Comparison of ENCODE assay signal across 19 cellular contexts in genomic region chr9:81394816-81395215, GRCh38.
DNase-seq lines count a peak whose midpoint lies in the region; ATAC-seq and TF ChIP-seq lines count a peak whose summit lies in the region.
"Had no signal": no experiment of that assay in that cellular context is flagged by ENCODE, and none has a peak within 500 bp of the region (broad histone marks: within the 10 kb centered on the region; RNA-seq: fewer than 3 reads in every experiment).

No MANE protein-coding gene starts in this region.

- no peak overlapping the region for H3K9ac ChIP-seq in SK-N-MC (ENCODE audit: insufficient read length)

- H3K9me3 Mint-ChIP-seq in osteocyte (ENCODE audit: unreplicated experiment): peaks cover 4% of the 10 kb centered on the region
- H3K9me3 Mint-ChIP-seq: natural killer cell had no signal

- H3K4me3 Mint-ChIP-seq in osteocyte (ENCODE audit: unreplicated experiment): no peak overlapping the region
- H3K4me3 Mint-ChIP-seq: activated naive CD4-positive, alpha-beta T cell treated with anti-CD3 and anti-CD28 coated beads, Interleukin-2, amount 50 U/mL, for 24 hours; CD4-positive, alpha-beta memory T cell; natural killer cell had no signal

- H3K27me3 Mint-ChIP-seq in osteocyte (ENCODE audit: unreplicated experiment): no peaks in the 10 kb centered on the region
- H3K27me3 Mint-ChIP-seq: CD4-positive, alpha-beta memory T cell had no signal

- peaks cover 33% of the 10 kb centered on the region for H3K4me1 Mint-ChIP-seq in osteocyte (ENCODE audit: unreplicated experiment)
- H3K4me1 Mint-ChIP-seq: activated naive CD4-positive, alpha-beta T cell treated with anti-CD3 and anti-CD28 coated beads, Interleukin-2, amount 50 U/mL, for 24 hours; CD4-positive, alpha-beta memory T cell; natural killer cell had no signal

- no peak for TF ChIP-seq EP300 in suprapubic skin (IDR thresholded peaks at IDR 0.05)

- H3K27me3 ChIP-seq in heart right ventricle (no peaks in the 10 kb centered on the region), right lobe of liver (no peaks in the 10 kb centered on the region), suprapubic skin (no peaks in the 10 kb centered on the region)

- 45 to 61% methylated on average over 1 of the region's 1 CpG for WGBS in heart right ventricle, 2 donors
- 14% methylated on average over 1 of the region's 1 CpG for WGBS in right lobe of liver (ENCODE audit: insufficient coverage, low coverage, low lambda C conversion rate, missing lambda C conversion rate)
- WGBS in suprapubic skin: 46% methylated on average over 1 of the region's 1 CpG

- intact Hi-C loops in heart right ventricle (cut with DNase I): no loop called here
- intact Hi-C loops in left cardiac atrium (cut with DNase I): no loop called here
- intact Hi-C loops in right lobe of liver (cut with DNase I): no loop called here

- H3K4me3 ChIP-seq in heart right ventricle (no peak overlapping the region), SK-N-MC (peak overlapping the region; percentile 31), right lobe of liver (no peak overlapping the region), suprapubic skin (no peak overlapping the region)
- H3K4me3 ChIP-seq: A549, HAP-1 had no signal

- TF ChIP-seq POLR2A in right lobe of liver (IDR thresholded peaks at IDR 0.05): no peak
- no peak for TF ChIP-seq POLR2A in suprapubic skin (IDR thresholded peaks at IDR 0.05)

- no peaks in the 10 kb centered on the region for H3K9me3 ChIP-seq in heart right ventricle
- no peaks in the 10 kb centered on the region for H3K9me3 ChIP-seq in SK-N-MC (ENCODE audit: low read depth, low read length)
- no peaks in the 10 kb centered on the region for H3K9me3 ChIP-seq in right lobe of liver
- H3K9me3 ChIP-seq in suprapubic skin: no peaks in the 10 kb centered on the region
- H3K9me3 ChIP-seq: A549, HAP-1 had no signal

- DNase-seq in heart right ventricle (no peak), left cardiac atrium (no peak), SK-N-MC (ENCODE audit: low read depth, low spot score) (peak; percentile 48), right lobe of liver (no peak), suprapubic skin (ENCODE audit: low spot score in 2 of 2) (no peak), NCI-H2029 (lab: John Stamatoyannopoulos, UW) (no peak), substantia nigra (lab: John Stamatoyannopoulos, UW) (no peak), osteocyte (ENCODE audit: extremely low spot score, unreplicated experiment) (no peak)
- DNase-seq: activated CD4-positive, alpha-beta T cell treated with anti-CD3 and anti-CD28 coated beads for 1 hour; CD4-positive, alpha-beta memory T cell; DMS79 treated with DMSO at 0.1 percent for 48 hours; kidney; natural killer cell; NCI-H2107; NCI-H526 treated with DMSO at 0.1 percent for 48 hours; OCI-M1 had no signal

- no peaks in the 10 kb centered on the region for H3K36me3 ChIP-seq in heart right ventricle
- H3K36me3 ChIP-seq in SK-N-MC (ENCODE audit: insufficient read depth, low read length): no peaks in the 10 kb centered on the region
- no peaks in the 10 kb centered on the region for H3K36me3 ChIP-seq in right lobe of liver
- no peaks in the 10 kb centered on the region for H3K36me3 ChIP-seq in suprapubic skin
- H3K36me3 ChIP-seq: HAP-1 had no signal

- H3K4me1 ChIP-seq in heart right ventricle (peaks cover 0 to 42% (median 22%) of the 10 kb centered on the region in 9 donors), right lobe of liver (peaks cover 0 to 22% (median 10%) of the 10 kb centered on the region in 4 donors), suprapubic skin (peaks cover 52% of the 10 kb centered on the region)
- H3K4me1 ChIP-seq: HAP-1 had no signal

- TF ChIP-seq CTCF in heart right ventricle (IDR thresholded peaks at IDR 0.05) (no peak), right lobe of liver (IDR thresholded peaks at IDR 0.05) (no peak), suprapubic skin (IDR thresholded peaks at IDR 0.05) (no peak), osteocyte (IDR thresholded peaks at IDR 0.05) (no peak)

- H3K36me3 Mint-ChIP-seq in osteocyte (ENCODE audit: unreplicated experiment): no peaks in the 10 kb centered on the region
- H3K36me3 Mint-ChIP-seq: activated naive CD4-positive, alpha-beta T cell treated with anti-CD3 and anti-CD28 coated beads, Interleukin-2, amount 50 U/mL, for 24 hours; CD4-positive, alpha-beta memory T cell; natural killer cell had no signal

- no peak overlapping the region for H3K27ac Mint-ChIP-seq in osteocyte (ENCODE audit: unreplicated experiment)
- H3K27ac Mint-ChIP-seq: activated naive CD4-positive, alpha-beta T cell treated with anti-CD3 and anti-CD28 coated beads, Interleukin-2, amount 50 U/mL, for 24 hours; CD4-positive, alpha-beta memory T cell; natural killer cell had no signal

- H3K27ac ChIP-seq in heart right ventricle (peak overlapping the region in 6 of 10 donors; percentile 26 to 53 (median 36)), SK-N-MC (no peak overlapping the region), right lobe of liver (peak overlapping the region in 2 of 3 donors; percentile 54 to 79), suprapubic skin (peak overlapping the region; percentile 7), substantia nigra (ENCODE audit: low read depth, low read length, poor library complexity, severe bottlenecking) (no peak overlapping the region)

- no peak for ATAC-seq in heart right ventricle
- ATAC-seq in left cardiac atrium: no peak
- no peak for ATAC-seq in right lobe of liver
- ATAC-seq: A549, natural killer cell had no signal

Comparison
In these comparisons a context has a peak if more than half of its experiments do, and no peak if none do; other contexts are left out.
1. H3K27ac ChIP-seq: peak in heart right ventricle (6 of 10), right lobe of liver (2 of 3) and suprapubic skin (single experiment); none in SK-N-MC (single experiment) and substantia nigra (single experiment).